Comparison of ENCODE assay signal across 30 cellular contexts in genomic region chr20:16824664-16825063, GRCh38.
DNase-seq lines count a peak whose midpoint lies in the region; ATAC-seq, FAIRE-seq and TF ChIP-seq lines count a peak whose summit lies in the region.
"Had no signal": no experiment of that assay in that cellular context is flagged by ENCODE, and none has a peak within 500 bp of the region (broad histone marks: within the 10 kb centered on the region; RNA-seq: fewer than 3 reads in every experiment).

No MANE protein-coding gene starts in this region.

- TF ChIP-seq RAD21 in HepG2 (CRISPR knock-in tag; IDR thresholded peaks at IDR 0.05) (no peak), A549 (conservative IDR thresholded peaks at IDR 0.05 in 1 of 2, IDR thresholded peaks at IDR 0.05 in 1 of 2) (no peak)

- H3K27ac ChIP-seq in HepG2 (ENCODE audit: extremely low read length, insufficient read depth, low read length): no peak overlapping the region
- H3K27ac ChIP-seq in right lobe of liver: no peak overlapping the region
- no peak overlapping the region for H3K27ac ChIP-seq in A549
- H3K27ac ChIP-seq: 22Rv1; BLaER1; BLaER1 treated with 17β-estradiol and CSF1 and Interleukin-3, amounts not matched to agents 10 nM and 100 nM; C4-2B had no signal

- POLR2A ChIA-PET in HepG2 (lab: Yijun Ruan, JAX): no interaction called here
- POLR2A ChIA-PET in A549 (lab: Yijun Ruan, JAX): no interaction called here

- H2AFZ ChIP-seq in HepG2 (ENCODE audit: low read length): no peak overlapping the region

- no peak overlapping the region for H3K4me3 ChIP-seq in HepG2 (replicated peaks in 1 of 3; ENCODE audit: insufficient read depth in 1 of 3, low read depth in 2 of 3, low read length in 3 of 3)
- H3K4me3 ChIP-seq in right lobe of liver: no peak overlapping the region
- no peak overlapping the region for H3K4me3 ChIP-seq in A549
- H3K4me3 ChIP-seq: BLaER1; BLaER1 treated with 17β-estradiol and CSF1 and Interleukin-3, amounts not matched to agents 10 nM and 100 nM had no signal

- in situ Hi-C loops in HepG2 (cut with HindIII; ENCODE audit: extremely low pct_ligation_motif_present, low pct_unique_long_range_greater_than_20kb): no loop called here

- TF ChIP-seq CTCF in HepG2 (CRISPR knock-in tag; IDR thresholded peaks at IDR 0.05): no peak
- no peak for TF ChIP-seq CTCF in right lobe of liver (IDR thresholded peaks at IDR 0.05)
- no peak for TF ChIP-seq CTCF in A549 (IDR thresholded peaks at IDR 0.05)

- no peak for FAIRE-seq in HepG2 (lab: Jason Lieb, UNC)
- no peak for FAIRE-seq in A549 (lab: Jason Lieb, UNC)
- FAIRE-seq: A204.1, D721Med had no signal

- no peaks in the 10 kb centered on the region for H4K20me1 ChIP-seq in HepG2 (ENCODE audit: insufficient read depth, low read length)
- H4K20me1 ChIP-seq: BLaER1; BLaER1 treated with 17β-estradiol and CSF1 and Interleukin-3, amounts not matched to agents 10 nM and 100 nM had no signal

- no peak overlapping the region for H3K4me2 ChIP-seq in HepG2 (ENCODE audit: low read depth, low read length)
- no peak overlapping the region for H3K4me2 ChIP-seq in A549
- H3K4me2 ChIP-seq: BLaER1; BLaER1 treated with 17β-estradiol and CSF1 and Interleukin-3, amounts not matched to agents 10 nM and 100 nM had no signal

- no peak for TF ChIP-seq EP300 in HepG2 (IDR thresholded peaks at IDR 0.05; ENCODE audit: low read depth in 2 of 2, low read length in 2 of 2)
- no peak for TF ChIP-seq EP300 in HepG2 (CRISPR knock-in tag; IDR thresholded peaks at IDR 0.05; ENCODE audit: borderline replicate concordance)
- no peak for TF ChIP-seq EP300 in A549 (IDR thresholded peaks at IDR 0.05)

- ATAC-seq in HepG2: no peak
- ATAC-seq in right lobe of liver: no peak
- no peak for ATAC-seq in A549
- ATAC-seq: CD8-positive, alpha-beta T cell had no signal

- CTCF ChIA-PET in HepG2 (lab: Yijun Ruan, JAX; ENCODE audit: low intra/inter-chr PET ratio, low total read pairs): no interaction called here
- CTCF ChIA-PET in A549 (lab: Yijun Ruan, JAX): no interaction called here

- H3K9me3 ChIP-seq in HepG2 (ENCODE audit: low read length) (no peaks in the 10 kb centered on the region), right lobe of liver (no peaks in the 10 kb centered on the region), A549 (0 out of 3 replicates have a peak, but pooled peaks cover 3% of the 10 kb centered on the region)
- H3K9me3 ChIP-seq: BE2C, Caco-2 had no signal

- H3K4me1 ChIP-seq in HepG2 (ENCODE audit: insufficient read depth, low read length) (no peaks in the 10 kb centered on the region), right lobe of liver (no peaks in the 10 kb centered on the region), A549 (no peaks in the 10 kb centered on the region)
- H3K4me1 ChIP-seq: BE2C, BLaER1, Caco-2 had no signal

- intact Hi-C loops in HepG2 (cut with micrococcal nuclease; ENCODE audit: unreplicated experiment): no loop called here
- intact Hi-C loops in right lobe of liver (cut with DNase I): no loop called here

- 0% methylated on average over 1 of the region's 1 CpG for WGBS in HepG2 (ENCODE audit: low lambda C conversion rate)
- 25% methylated on average over 1 of the region's 1 CpG for WGBS in right lobe of liver (ENCODE audit: insufficient coverage, low coverage, low lambda C conversion rate, missing lambda C conversion rate)
- 0% methylated on average over 1 of the region's 1 CpG for WGBS in A549 (ENCODE audit: missing lambda C conversion rate)

- H3K36me3 ChIP-seq in HepG2 (replicated peaks in 1 of 2; ENCODE audit: control insufficient read depth in 1 of 2, insufficient read depth in 2 of 2, low read length in 2 of 2) (no peaks in the 10 kb centered on the region), right lobe of liver (no peaks in the 10 kb centered on the region)
- H3K36me3 ChIP-seq: BE2C; BLaER1; BLaER1 treated with 17β-estradiol and CSF1 and Interleukin-3, amounts not matched to agents 10 nM and 100 nM had no signal

- no peak overlapping the region for H3K9ac ChIP-seq in HepG2 (ENCODE audit: insufficient read depth, low read depth, low read length)
- H3K9ac ChIP-seq: BLaER1; BLaER1 treated with 17β-estradiol and CSF1 and Interleukin-3, amounts not matched to agents 10 nM and 100 nM had no signal

- H3K79me2 ChIP-seq in HepG2 (ENCODE audit: insufficient read depth, low read length): no peaks in the 10 kb centered on the region

- TF ChIP-seq POLR2A in HepG2 (IDR thresholded peaks at IDR 0.05; ENCODE audit: insufficient read depth in 1 of 2, low read depth in 2 of 2, low read length in 2 of 2) (no peak), right lobe of liver (IDR thresholded peaks at IDR 0.05) (no peak), A549 (IDR thresholded peaks at IDR 0.05; ENCODE audit: low read length) (no peak)

- DNase-seq in HepG2 (ENCODE audit: low spot score) (no peak), right lobe of liver (no peak), A549 (ENCODE audit: low read depth in 1 of 2, low spot score in 1 of 2) (no peak), NCI-H748 treated with DMSO at 0.1 percent for 48 hours (lab: John Stamatoyannopoulos, UW) (no peak)
- DNase-seq: 8988T; ACHN; AML-193; BE2C; C1 segment of cervical spinal cord; Caco-2; Calu3; CD4-positive, alpha-beta memory T cell; CD4-positive, alpha-beta T cell; CD4-positive, CD25-positive, alpha-beta regulatory T cell; CD8-positive, alpha-beta memory T cell; CD8-positive, alpha-beta T cell; COR-L47; DMS 273 treated with DMSO at 0.1 percent for 48 hours; DMS153; DMS53; DMS79; DMS79 treated with DMSO at 0.1 percent for 48 hours; DND-41; EL had no signal

- BruUV-seq in HepG2 (replicated peaks; lab: Mats Ljungman, UMichigan): no TSS peak

- no peaks in the 10 kb centered on the region for H3K27me3 ChIP-seq in HepG2 (ENCODE audit: control insufficient read depth in 1 of 2, insufficient read depth in 2 of 2, low read length in 2 of 2)
- H3K27me3 ChIP-seq in right lobe of liver: no peaks in the 10 kb centered on the region
- H3K27me3 ChIP-seq: BE2C; BLaER1; BLaER1 treated with 17β-estradiol and CSF1 and Interleukin-3, amounts not matched to agents 10 nM and 100 nM had no signal

TF ChIP-seq in HepG2, 621 proteins besides CTCF, POLR2A, EP300 and RAD21:
- TF ChIP-seq FOXP1 (IDR thresholded peaks at IDR 0.05): no peak
- TF ChIP-seq FOXP1 (CRISPR knock-in tag; IDR thresholded peaks at IDR 0.05): no peak
- peak; percentile 56 to 62 for TF ChIP-seq MAFK (conservative IDR thresholded peaks at IDR 0.05 in 1 of 2, IDR thresholded peaks at IDR 0.05 in 1 of 2; ENCODE audit: low read length in 2 of 2)

TF ChIP-seq in A549, 52 proteins besides CTCF, POLR2A, EP300 and RAD21:
- TF ChIP-seq PBX3 (IDR thresholded peaks at IDR 0.05): no peak
- peak; percentile 62 for TF ChIP-seq MAFK (IDR thresholded peaks at IDR 0.05; ENCODE audit: partially characterized antibody)

Comparison
In these comparisons a context has a peak if more than half of its experiments do, and no peak if none do; other contexts are left out.
1. Of the 38 proteins assayed by ChIP-seq in both HepG2 and A549: peak only in HepG2: none; only in A549: none; in both: MAFK; in neither: 37.